In the genomic region with DNA sequence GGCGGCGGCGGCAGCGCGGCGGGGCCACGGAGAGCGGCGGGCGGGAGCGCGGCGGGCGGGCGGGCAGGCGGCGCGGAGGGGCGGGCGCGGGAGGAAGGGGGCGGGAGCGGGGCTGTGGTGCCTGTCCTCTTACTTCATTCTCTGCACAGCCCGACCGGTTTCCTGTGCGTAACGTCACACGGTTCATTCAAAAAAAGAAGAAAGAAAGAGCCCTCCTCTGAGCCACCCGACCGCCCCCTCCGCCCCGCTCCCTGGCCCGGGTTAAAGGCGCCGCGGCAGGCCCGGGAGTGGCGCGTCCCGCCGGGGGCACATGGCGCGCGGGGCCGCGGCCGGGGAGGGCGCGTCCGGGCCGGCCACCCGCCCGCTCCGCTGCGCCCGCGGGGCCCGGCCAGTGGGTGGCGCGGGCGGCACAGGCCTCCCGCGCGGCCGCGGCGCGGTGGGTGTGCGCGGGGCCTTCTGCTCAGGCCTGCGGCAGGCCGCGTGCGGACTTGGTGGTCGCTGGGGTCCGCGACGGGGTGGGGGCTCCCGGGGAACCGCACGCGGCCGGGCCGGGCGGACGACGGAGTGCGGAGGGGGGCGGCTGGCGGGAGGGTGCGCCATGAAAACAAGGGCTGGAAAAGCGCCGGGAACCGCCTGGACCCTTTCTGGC, we compare ENCODE assay signal across 8 cellular contexts. TPM values are rescaled to one million over a fixed set of nuclear protein-coding genes. Genes with fewer than 3 reads are reported as not detected.
DNase-seq lines count a peak whose midpoint lies in the region; ATAC-seq, FAIRE-seq and TF ChIP-seq lines count a peak whose summit lies in the region.

No MANE protein-coding gene starts in this region.

- H3K4me1 ChIP-seq in CD8-positive, alpha-beta T cell (ENCODE audit: insufficient read depth, low read length): peaks cover 16% of the 10 kb centered on the region
- peaks cover 25% of the 10 kb centered on the region for H3K4me1 ChIP-seq in endothelial cell of umbilical vein (ENCODE audit: control insufficient read depth, extremely low read depth, insufficient read depth, low read length)
- peaks cover 44% of the 10 kb centered on the region for H3K4me1 ChIP-seq in mononuclear cell (ENCODE audit: insufficient read depth, low read length)

- ATAC-seq in CD8-positive, alpha-beta T cell: peak; percentile 80
- peak; percentile 66 for ATAC-seq in GM19455 (IDR thresholded peaks at IDR 0.05; ENCODE audit: unreplicated experiment)
- ATAC-seq in HG03575 (IDR thresholded peaks at IDR 0.05; ENCODE audit: extremely low read depth, insufficient number of reproducible peaks, low FRiP score, unreplicated experiment): peak; percentile 28

- H3K4me1 Mint-ChIP-seq in CD8-positive, alpha-beta T cell (ENCODE audit: low read depth): peaks cover 42% of the 10 kb centered on the region

- H3K9me3 Mint-ChIP-seq in CD8-positive, alpha-beta T cell: no peaks in the 10 kb centered on the region

- H3K27me3 ChIP-seq in CD8-positive, alpha-beta T cell (ENCODE audit: insufficient read depth, low read length): no peaks in the 10 kb centered on the region
- H3K27me3 ChIP-seq in endothelial cell of umbilical vein (ENCODE audit: control insufficient read depth in 2 of 2, insufficient read depth in 2 of 2, low read length in 2 of 2) (peaks cover 0 to 9% of the 10 kb centered on the region in 2 experiments), mononuclear cell (ENCODE audit: insufficient read depth, low read length) (no peaks in the 10 kb centered on the region)

- peak overlapping the region; percentile 88 for H3K4me3 Mint-ChIP-seq in CD8-positive, alpha-beta T cell

- peak overlapping the region; percentile 81 for H2AFZ ChIP-seq in endothelial cell of umbilical vein (ENCODE audit: low read depth, low read length)

- no peak for TF ChIP-seq POLR2A in endothelial cell of umbilical vein (IDR thresholded peaks at IDR 0.05; ENCODE audit: low read depth, low read length)

- POLR2A ChIA-PET in CD8-positive, alpha-beta T cell (lab: Charles Lee): interaction anchor here (0.9 to 2.4 kb wide), 7 partner anchors 29 to 166 kb away, joined by 3 to 13 read pairs (median 3); no protein-coding TSS in a partner anchor
- POLR2A ChIA-PET in endothelial cell of umbilical vein (lab: Charles Lee): no interaction called here

- no peaks in the 10 kb centered on the region for H3K36me3 ChIP-seq in CD8-positive, alpha-beta T cell (ENCODE audit: insufficient read depth, low read length)
- no peaks in the 10 kb centered on the region for H3K36me3 ChIP-seq in endothelial cell of umbilical vein (ENCODE audit: control insufficient read depth in 2 of 2, extremely low read depth in 1 of 2, insufficient read depth in 2 of 2, low read length in 2 of 2)

- H3K27ac ChIP-seq in CD8-positive, alpha-beta T cell (ENCODE audit: low read depth, low read length): peak overlapping the region; percentile 29
- peak overlapping the region; percentile 44 for H3K27ac ChIP-seq in endothelial cell of umbilical vein (ENCODE audit: insufficient read depth, low read depth, low read length)

- no TSS peak for BruUV-seq in endothelial cell of umbilical vein (replicated peaks; lab: Mats Ljungman, UMichigan)

- dilution Hi-C loops in endothelial cell of umbilical vein (cut with MboI; ENCODE audit: extremely low pct_ligation_motif_present, low sequenced_read_pairs): no loop called here

- H3K4me3 ChIP-seq in CD8-positive, alpha-beta T cell (ENCODE audit: low read depth, low read length): peak overlapping the region; percentile 53
- H3K4me3 ChIP-seq in endothelial cell of umbilical vein (replicated peaks in 1 of 3; ENCODE audit: insufficient read depth in 1 of 3, low read depth in 1 of 3, low read length in 3 of 3) (peak overlapping the region; percentile 4 to 66 (median 43)), mononuclear cell (ENCODE audit: low read length) (peak overlapping the region; percentile 62)

- H4K20me1 ChIP-seq in endothelial cell of umbilical vein (replicated peaks; ENCODE audit: control insufficient read depth, extremely low read depth, insufficient read depth, low read length): no peaks in the 10 kb centered on the region

- peak overlapping the region; percentile 94 for H3K27ac Mint-ChIP-seq in CD8-positive, alpha-beta T cell

- H3K27me3 Mint-ChIP-seq in CD8-positive, alpha-beta T cell (ENCODE audit: low read depth): no peaks in the 10 kb centered on the region

- H3K79me2 ChIP-seq in endothelial cell of umbilical vein (ENCODE audit: control insufficient read depth, insufficient read depth, low read length): no peaks in the 10 kb centered on the region

- peaks cover 20% of the 10 kb centered on the region for H3K36me3 Mint-ChIP-seq in CD8-positive, alpha-beta T cell

- peak overlapping the region; percentile 63 for H3K4me2 ChIP-seq in endothelial cell of umbilical vein (ENCODE audit: insufficient read depth, low read length)

- no peak for TF ChIP-seq CTCF in CD8-positive, alpha-beta T cell (IDR thresholded peaks at IDR 0.05)
- no peak for TF ChIP-seq CTCF in endothelial cell of umbilical vein (IDR thresholded peaks at IDR 0.05; ENCODE audit: extremely low read depth in 1 of 2, insufficient read depth in 1 of 2, low read depth in 1 of 2, low read length in 2 of 2)

- peak; percentile 73 to 91 (median 85) for DNase-seq in CD8-positive, alpha-beta T cell
- peak; percentile 84 for DNase-seq in NOMO-1 treated with dmso at 0.1 percent for 144 hours (lab: John Stamatoyannopoulos, UW; ENCODE audit: unreplicated experiment)
- DNase-seq in activated CD8-positive, alpha-beta memory T cell treated with anti-CD3 and anti-CD28 coated beads, Interleukin-2, amount 50 U/mL, for 24 hours (ENCODE audit: extremely low read depth): peak; percentile 63
- DNase-seq in endothelial cell of umbilical vein (ENCODE audit: low read depth, low spot score): peak; percentile 71
- peak; percentile 64 to 75 for DNase-seq in stimulated activated CD8-positive, alpha-beta memory T cell treated with anti-CD3 and anti-CD28 coated beads, Interleukin-4, amount 100 ng/mL, for 1 hour (ENCODE audit: low read depth in 2 of 2, low spot score in 1 of 2)

- H3K9me1 ChIP-seq in endothelial cell of umbilical vein (replicated peaks; ENCODE audit: control insufficient read depth, extremely low read depth, insufficient read depth, low read length): no peaks in the 10 kb centered on the region

- FAIRE-seq in endothelial cell of umbilical vein (lab: Jason Lieb, UNC): peak; percentile 66

- H3K9me3 ChIP-seq in CD8-positive, alpha-beta T cell (ENCODE audit: low read length): no peaks in the 10 kb centered on the region
- H3K9me3 ChIP-seq in endothelial cell of umbilical vein (replicated peaks; ENCODE audit: control insufficient read depth, insufficient read depth, low read length) (no peaks in the 10 kb centered on the region), mononuclear cell (ENCODE audit: low read depth, low read length) (no peaks in the 10 kb centered on the region)

- CTCF ChIA-PET in CD8-positive, alpha-beta T cell (lab: Charles Lee): interaction anchor here (1.0 to 8.8 kb wide), 11 partner anchors 13 to 303 kb away, joined by 4 to 144 read pairs (median 40); no protein-coding TSS in a partner anchor
- CTCF ChIA-PET in endothelial cell of umbilical vein (lab: Charles Lee): interaction anchor here (0.9 to 3.9 kb wide), 11 partner anchors 14 to 303 kb away, joined by 3 to 30 read pairs (median 5); no protein-coding TSS in a partner anchor

- H3K9ac ChIP-seq in endothelial cell of umbilical vein (replicated peaks; ENCODE audit: extremely low read depth, insufficient read depth, low read length): peak overlapping the region; percentile 80

- intact Hi-C loops in CD8-positive, alpha-beta T cell (cut with DNase I, micrococcal nuclease): loop anchor here (1.0 to 5.0 kb wide), 5 partner anchors 102 to 1133 kb away; partner anchors contain the start of genes VPS4B (in 2 of the 2), PHLPP1 (in 1 of the 2), PIGN (in 1 of the 2) and RELCH (in 1 of the 2)
- intact Hi-C loops in endothelial cell of umbilical vein (cut with micrococcal nuclease): loop anchor here (5.0 kb wide), 1 partner anchor 102 kb away; the partner anchor contains the start of gene VPS4B

TF ChIP-seq in endothelial cell of umbilical vein, 7 proteins besides CTCF, POLR2A, EP300 and RAD21:
- TF ChIP-seq MYC (IDR thresholded peaks at IDR 0.05; ENCODE audit: low read depth, low read length) (no peak), GATA2 (IDR thresholded peaks at IDR 0.05; ENCODE audit: insufficient read depth, insufficient read length, low read depth, low read length) (no peak), EZH2 (IDR thresholded peaks at IDR 0.05; ENCODE audit: borderline replicate concordance, low read depth, low read length, severe bottlenecking) (no peak), POLR2AphosphoS5 (IDR thresholded peaks at IDR 0.05; ENCODE audit: insufficient read depth, low read depth, low read length) (no peak), FOS (IDR thresholded peaks at IDR 0.05; ENCODE audit: borderline replicate concordance, insufficient read depth, low read length) (no peak), JUN (IDR thresholded peaks at IDR 0.05; ENCODE audit: borderline replicate concordance, insufficient read depth, insufficient read length, low read depth) (no peak)
- TF ChIP-seq, protein P1, sequence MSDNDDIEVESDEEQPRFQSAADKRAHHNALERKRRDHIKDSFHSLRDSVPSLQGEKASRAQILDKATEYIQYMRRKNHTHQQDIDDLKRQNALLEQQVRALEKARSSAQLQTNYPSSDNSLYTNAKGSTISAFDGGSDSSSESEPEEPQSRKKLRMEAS (IDR thresholded peaks at IDR 0.05; ENCODE audit: insufficient read depth, insufficient read length): no peak

RNA-seq across cellular contexts. Expression of gene BCL2, which starts 0.6 kb away (rescaled TPM):
- 10 to 100 TPM; 39.5 to 40.5 TPM for total RNA-seq in CD8-positive, alpha-beta T cell
- total RNA-seq in endothelial cell of umbilical vein: 3.8 and 5.0 TPM in 2 replicates
- 0.35 and 0.45 TPM in 2 replicates for polyA plus RNA-seq in endothelial cell of umbilical vein
- polyA plus RNA-seq in endothelial cell of umbilical vein (2011; cell fraction: cytosol; rRNA removed): 0.52 and 0.61 TPM in 2 replicates
- 0.85 and 1.2 TPM in 2 replicates for polyA plus RNA-seq in endothelial cell of umbilical vein (2011; cell fraction: nucleus; rRNA removed)
- polyA plus RNA-seq in endothelial cell of umbilical vein (2012): 0.63 and 0.94 TPM in 2 replicates
- 2.1 and 2.2 TPM in 2 replicates for polyA minus RNA-seq in endothelial cell of umbilical vein
- polyA minus RNA-seq in endothelial cell of umbilical vein (2011; cell fraction: cytosol; rRNA and poly(A)+ RNA removed): 4.8 TPM
- 4.5 and 5.2 TPM in 2 replicates for polyA minus RNA-seq in endothelial cell of umbilical vein (2011; cell fraction: nucleus; rRNA and poly(A)+ RNA removed)
- total RNA-seq in mononuclear cell: 78.2 TPM

RNA-seq across cellular contexts. Expression of gene KDSR, which starts 46.8 kb away (rescaled TPM):
- 10 to 100 TPM; 12.8 to 13.9 TPM for total RNA-seq in CD8-positive, alpha-beta T cell
- total RNA-seq in endothelial cell of umbilical vein (40.6 and 43.1 TPM in 2 replicates), mononuclear cell (16.9 TPM)
- polyA plus RNA-seq in endothelial cell of umbilical vein: 11.1 and 17.1 TPM in 2 replicates
- polyA plus RNA-seq in endothelial cell of umbilical vein (2011; cell fraction: cytosol; rRNA removed): 19.8 and 20.7 TPM in 2 replicates
- 19.6 and 23.8 TPM in 2 replicates for polyA plus RNA-seq in endothelial cell of umbilical vein (2011; cell fraction: nucleus; rRNA removed)
- polyA plus RNA-seq in endothelial cell of umbilical vein (2012): 27.6 and 33.5 TPM in 2 replicates
- polyA minus RNA-seq in endothelial cell of umbilical vein: 39.5 and 42.8 TPM in 2 replicates
- polyA minus RNA-seq in endothelial cell of umbilical vein (2011; cell fraction: cytosol; rRNA and poly(A)+ RNA removed): 34.7 TPM
- polyA minus RNA-seq in endothelial cell of umbilical vein (2011; cell fraction: nucleus; rRNA and poly(A)+ RNA removed): 34.2 and 40.8 TPM in 2 replicates

Comparison
In these comparisons a context has a peak if more than half of its experiments do, and no peak if none do; other contexts are left out.
1. Peak in every context shown above with its lines: DNase-seq, ATAC-seq, H3K4me3 ChIP-seq and H3K27ac ChIP-seq.
2. ATAC-seq: peak in every context shown above with its lines; median percentile 80 in CD8-positive, alpha-beta T cell; 66 in GM19455; 28 in HG03575.